In genomic region chr7:8092140-8092539, GRCh38 we compare ENCODE assay signal across 21 cellular contexts.
"Had no signal": no experiment of that assay in that cellular context is flagged by ENCODE, and none has a peak within 500 bp of the region (broad histone marks: within the 10 kb centered on the region; RNA-seq: fewer than 3 reads in every experiment).

No MANE protein-coding gene starts in this region.

- H3K9me3 ChIP-seq: ascending aorta, left ventricle myocardium inferior, thyroid gland, upper lobe of right lung had no signal

- ATAC-seq: activated CD8-positive, alpha-beta T cell treated with anti-CD3 and anti-CD28 coated beads, Interleukin-2, amount 10 ng/mL, durations not matched to agents 7 days and 5 days; natural killer cell treated with Interleukin-12 subunit alpha and Interleukin-12 subunit beta and Interleukin-15 and Interleukin-18, amount 100 ng/mL, for 72 hours; right cardiac atrium; upper lobe of right lung had no signal

- H3K27me3 Mint-ChIP-seq: activated naive CD4-positive, alpha-beta T cell treated with anti-CD3 and anti-CD28 coated beads, Interleukin-2, amount 50 U/mL, for 24 hours; natural killer cell treated with Interleukin-12 subunit alpha and Interleukin-12 subunit beta and Interleukin-15 and Interleukin-18, amount 100 ng/mL, for 72 hours; progenitor cell of endocrine pancreas; stimulated activated naive CD8-positive, alpha-beta T cell treated with anti-CD3 and anti-CD28 coated beads, Interleukin-15, Interleukin-2, amounts not matched to agents 100 ng/mL and 50 ng/mL, for 24 hours had no signal

- H3K27ac ChIP-seq: ascending aorta, coronary artery, epithelial cell of prostate, left ventricle myocardium inferior, thyroid gland, upper lobe of right lung had no signal

- H3K4me1 ChIP-seq: ascending aorta, left ventricle myocardium inferior, upper lobe of right lung had no signal

- H3K4me3 ChIP-seq: ascending aorta, coronary artery, left ventricle myocardium inferior, thyroid gland, upper lobe of right lung had no signal

- H3K9me3 Mint-ChIP-seq: activated T-helper 1 cell treated with anti-CD3 and anti-CD28 coated beads, Interleukin-12 subunit alpha, Interleukin-12 subunit beta, Interleukin-2, Interleukin-4 antibody, amounts not matched to agents 30 ng/mL and 10 ng/mL and 1 ng/mL, durations not matched to agents 14 hours and 24 hours and 36 hours had no signal

- H3K36me3 ChIP-seq: ascending aorta, left ventricle myocardium inferior, thyroid gland had no signal

- DNase-seq: activated CD4-positive, alpha-beta T cell treated with anti-CD3 and anti-CD28 coated beads for 1 hour; activated CD4-positive, alpha-beta T cell treated with anti-CD3 and anti-CD28 coated beads, Interleukin-2, amount 50 U/mL, for 1 hour; activated CD8-positive, alpha-beta T cell treated with anti-CD3 and anti-CD28 coated beads, Interleukin-2, amount 10 ng/mL, durations not matched to agents 7 days and 5 days; activated gamma-delta T cell; cerebellar nuclear complex; kidney glomerular epithelial cell; left ventricle myocardium inferior; midbrain; right cardiac atrium; stimulated activated CD4-positive, alpha-beta T cell treated with anti-CD3 and anti-CD28 coated beads, Interleukin-1b, Interleukin-23, amount 100 ng/mL, for 48 hours; substantia nigra; thyroid gland; upper lobe of right lung had no signal

- H3K4me1 Mint-ChIP-seq: activated naive CD4-positive, alpha-beta T cell treated with anti-CD3 and anti-CD28 coated beads, Interleukin-2, amount 50 U/mL, for 24 hours had no signal

- H3K27me3 ChIP-seq: ascending aorta, thyroid gland, upper lobe of right lung had no signal

- H3K27ac Mint-ChIP-seq: activated CD8-positive, alpha-beta T cell treated with anti-CD3 and anti-CD28 coated beads, Interleukin-2, amount 10 ng/mL, durations not matched to agents 7 days and 5 days; activated naive CD4-positive, alpha-beta T cell treated with anti-CD3 and anti-CD28 coated beads, Interleukin-2, amount 50 U/mL, for 24 hours; activated T-helper 1 cell treated with anti-CD3 and anti-CD28 coated beads, Interleukin-12 subunit alpha, Interleukin-12 subunit beta, Interleukin-2, Interleukin-4 antibody, amounts not matched to agents 30 ng/mL and 10 ng/mL and 1 ng/mL, durations not matched to agents 14 hours and 24 hours and 36 hours; natural killer cell treated with Interleukin-12 subunit alpha and Interleukin-12 subunit beta and Interleukin-15 and Interleukin-18, amount 100 ng/mL, for 72 hours; progenitor cell of endocrine pancreas; stimulated activated naive CD8-positive, alpha-beta T cell treated with anti-CD3 and anti-CD28 coated beads, Interleukin-15, Interleukin-2, amounts not matched to agents 100 ng/mL and 50 ng/mL, for 24 hours had no signal

- H3K4me3 Mint-ChIP-seq: activated CD8-positive, alpha-beta T cell treated with anti-CD3 and anti-CD28 coated beads, Interleukin-2, amount 10 ng/mL, durations not matched to agents 7 days and 5 days; activated naive CD4-positive, alpha-beta T cell treated with anti-CD3 and anti-CD28 coated beads, Interleukin-2, amount 50 U/mL, for 24 hours; activated T-helper 1 cell treated with anti-CD3 and anti-CD28 coated beads, Interleukin-12 subunit alpha, Interleukin-12 subunit beta, Interleukin-2, Interleukin-4 antibody, amounts not matched to agents 30 ng/mL and 10 ng/mL and 1 ng/mL, durations not matched to agents 14 hours and 24 hours and 36 hours; natural killer cell treated with Interleukin-12 subunit alpha and Interleukin-12 subunit beta and Interleukin-15 and Interleukin-18, amount 100 ng/mL, for 72 hours; stimulated activated naive CD8-positive, alpha-beta T cell treated with anti-CD3 and anti-CD28 coated beads, Interleukin-15, Interleukin-2, amounts not matched to agents 100 ng/mL and 50 ng/mL, for 24 hours had no signal
